Comparison of ENCODE assay signal across 1 cellular context in the genomic region with DNA sequence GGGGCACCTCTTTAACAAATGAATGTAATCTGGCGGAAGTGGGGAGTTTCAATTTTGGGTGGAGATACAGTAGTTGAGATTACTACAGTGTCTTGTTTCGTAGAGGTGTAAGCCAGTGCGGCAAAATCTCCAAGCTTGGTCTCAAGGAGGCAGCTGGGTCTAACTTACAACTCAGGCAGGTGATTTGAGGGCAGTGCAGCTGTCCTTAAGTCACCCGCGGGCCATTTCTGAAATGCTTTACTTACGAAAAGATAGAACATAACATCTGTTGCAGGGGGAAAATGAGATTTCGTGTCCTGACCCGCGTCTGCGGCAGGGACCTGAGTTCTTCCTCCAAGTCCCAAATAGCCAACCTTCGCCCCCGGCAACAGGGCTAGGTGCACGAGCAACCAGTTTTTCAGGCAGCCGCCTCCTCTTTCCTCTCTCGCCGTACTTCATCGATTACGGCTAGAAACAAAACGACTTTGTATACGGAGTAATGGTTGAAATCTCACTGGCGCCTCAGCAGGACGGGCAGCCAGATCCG.
TF ChIP-seq lines count a peak whose summit lies in the region.

No MANE protein-coding gene starts in this region.

TF ChIP-seq in IMR-90, 13 proteins besides CTCF, POLR2A, EP300 and RAD21:
- TF ChIP-seq SMC3 (IDR thresholded peaks at IDR 0.05; ENCODE audit: low read depth, low read length) (no peak), NFE2L2 (IDR thresholded peaks at IDR 0.05; ENCODE audit: low read depth, low read length) (no peak), FOS (IDR thresholded peaks at IDR 0.05; ENCODE audit: low read depth, low read length) (no peak), RCOR1 (IDR thresholded peaks at IDR 0.05; ENCODE audit: insufficient replicate concordance, low read length) (no peak), RFX5 (IDR thresholded peaks at IDR 0.05; ENCODE audit: low read depth, low read length) (no peak), CEBPB (IDR thresholded peaks at IDR 0.05; ENCODE audit: low read depth, low read length) (no peak), MXI1 (IDR thresholded peaks at IDR 0.05; ENCODE audit: borderline replicate concordance, low read depth, low read length) (no peak), CHD1 (IDR thresholded peaks at IDR 0.05; ENCODE audit: low read depth, low read length) (no peak), BHLHE40 (IDR thresholded peaks at IDR 0.05; ENCODE audit: low read depth, low read length) (no peak), MAFK (IDR thresholded peaks at IDR 0.05; ENCODE audit: low read depth, low read length) (no peak), MAZ (IDR thresholded peaks at IDR 0.05; ENCODE audit: borderline replicate concordance, low read depth, low read length) (no peak)
- TF ChIP-seq, protein P1, sequence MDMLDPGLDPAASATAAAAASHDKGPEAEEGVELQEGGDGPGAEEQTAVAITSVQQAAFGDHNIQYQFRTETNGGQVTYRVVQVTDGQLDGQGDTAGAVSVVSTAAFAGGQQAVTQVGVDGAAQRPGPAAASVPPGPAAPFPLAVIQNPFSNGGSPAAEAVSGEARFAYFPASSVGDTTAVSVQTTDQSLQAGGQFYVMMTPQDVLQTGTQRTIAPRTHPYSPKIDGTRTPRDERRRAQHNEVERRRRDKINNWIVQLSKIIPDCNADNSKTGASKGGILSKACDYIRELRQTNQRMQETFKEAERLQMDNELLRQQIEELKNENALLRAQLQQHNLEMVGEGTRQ (IDR thresholded peaks at IDR 0.05; ENCODE audit: low read depth, low read length): no peak
- TF ChIP-seq, protein P2, sequence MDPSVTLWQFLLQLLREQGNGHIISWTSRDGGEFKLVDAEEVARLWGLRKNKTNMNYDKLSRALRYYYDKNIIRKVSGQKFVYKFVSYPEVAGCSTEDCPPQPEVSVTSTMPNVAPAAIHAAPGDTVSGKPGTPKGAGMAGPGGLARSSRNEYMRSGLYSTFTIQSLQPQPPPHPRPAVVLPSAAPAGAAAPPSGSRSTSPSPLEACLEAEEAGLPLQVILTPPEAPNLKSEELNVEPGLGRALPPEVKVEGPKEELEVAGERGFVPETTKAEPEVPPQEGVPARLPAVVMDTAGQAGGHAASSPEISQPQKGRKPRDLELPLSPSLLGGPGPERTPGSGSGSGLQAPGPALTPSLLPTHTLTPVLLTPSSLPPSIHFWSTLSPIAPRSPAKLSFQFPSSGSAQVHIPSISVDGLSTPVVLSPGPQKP (IDR thresholded peaks at IDR 0.05; ENCODE audit: borderline replicate concordance, low read depth, low read length): no peak
TF ChIP-seq in IMR-90: peak in this region for 0.
